ENCODE assay signal across 2 cellular contexts in the genomic region with DNA sequence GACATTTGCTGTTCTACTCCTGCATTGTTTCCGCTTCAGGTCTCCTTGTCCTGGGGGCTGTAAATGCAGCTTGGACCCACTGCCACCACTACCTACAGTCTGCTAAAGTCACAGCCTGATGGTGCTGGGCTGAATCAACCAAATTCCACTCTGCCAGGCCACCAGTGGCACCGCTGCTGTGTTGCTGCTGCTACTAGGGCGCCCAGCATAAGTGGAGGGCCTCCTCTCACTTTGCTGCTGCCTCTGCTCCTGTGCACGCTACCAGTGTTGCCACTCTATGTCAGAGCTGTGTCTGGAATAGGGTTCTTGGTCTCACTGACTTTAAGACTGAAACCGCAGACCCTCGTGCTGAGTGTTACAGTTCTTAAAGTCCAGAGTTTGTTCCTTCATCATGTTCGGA.
A peak's percentile ranks its signal among the peaks of the same experiment; 100 is the strongest.
TF ChIP-seq lines count a peak whose summit lies in the region.

No MANE protein-coding gene starts in this region.

TF ChIP-seq in HepG2, 621 proteins besides CTCF, POLR2A, EP300 and RAD21:
- TF ChIP-seq ETV5 (CRISPR knock-in tag; IDR thresholded peaks at IDR 0.05; ENCODE audit: borderline replicate concordance): no peak
- TF ChIP-seq, protein P1, sequence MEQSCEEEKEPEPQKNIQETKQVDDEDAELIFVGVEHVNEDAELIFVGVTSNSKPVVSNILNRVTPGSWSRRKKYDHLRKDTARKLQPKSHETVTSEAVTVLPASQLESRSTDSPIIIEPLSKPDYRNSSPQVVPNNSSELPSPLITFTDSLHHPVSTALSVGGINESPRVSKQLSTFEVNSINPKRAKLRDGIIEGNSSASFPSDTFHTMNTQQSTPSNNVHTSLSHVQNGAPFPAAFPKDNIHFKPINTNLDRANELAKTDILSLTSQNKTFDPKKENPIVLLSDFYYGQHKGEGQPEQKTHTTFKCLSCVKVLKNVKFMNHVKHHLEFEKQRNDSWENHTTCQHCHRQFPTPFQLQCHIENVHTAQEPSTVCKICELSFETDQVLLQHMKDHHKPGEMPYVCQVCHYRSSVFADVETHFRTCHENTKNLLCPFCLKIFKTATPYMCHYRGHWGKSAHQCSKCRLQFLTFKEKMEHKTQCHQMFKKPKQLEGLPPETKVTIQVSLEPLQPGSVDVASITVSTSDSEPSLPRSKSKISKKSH (CRISPR knock-in tag; IDR thresholded peaks at IDR 0.05; ENCODE audit: borderline replicate concordance): 0 out of 2 replicates have a peak, but pooled peaks have one; percentile 47
- TF ChIP-seq, protein P2, sequence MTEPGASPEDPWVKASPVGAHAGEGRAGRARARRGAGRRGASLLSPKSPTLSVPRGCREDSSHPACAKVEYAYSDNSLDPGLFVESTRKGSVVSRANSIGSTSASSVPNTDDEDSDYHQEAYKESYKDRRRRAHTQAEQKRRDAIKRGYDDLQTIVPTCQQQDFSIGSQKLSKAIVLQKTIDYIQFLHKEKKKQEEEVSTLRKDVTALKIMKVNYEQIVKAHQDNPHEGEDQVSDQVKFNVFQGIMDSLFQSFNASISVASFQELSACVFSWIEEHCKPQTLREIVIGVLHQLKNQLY (CRISPR knock-in tag; IDR thresholded peaks at IDR 0.05): no peak
- 0 out of 2 replicates have a peak, but pooled peaks have one; percentile 68 for TF ChIP-seq ZBTB38 (CRISPR knock-in tag; IDR thresholded peaks at IDR 0.05)
- 0 out of 2 replicates have a peak, but pooled peaks have one; percentile 53 for TF ChIP-seq BORCS8-MEF2B (CRISPR knock-in tag; IDR thresholded peaks at IDR 0.05)
- TF ChIP-seq TMF1 (CRISPR knock-in tag; IDR thresholded peaks at IDR 0.05; ENCODE audit: low read depth): no peak
- no peak for TF ChIP-seq ZNF33A (CRISPR knock-in tag; IDR thresholded peaks at IDR 0.05; ENCODE audit: borderline replicate concordance)

TF ChIP-seq in GM12891, 5 proteins besides CTCF, POLR2A, EP300 and RAD21:
- no peak for TF ChIP-seq SPI1 (IDR thresholded peaks at IDR 0.05; ENCODE audit: low read depth, low read length)
- no peak for TF ChIP-seq PAX5 (IDR thresholded peaks at IDR 0.05; ENCODE audit: insufficient read depth, low read length, severe bottlenecking)
- TF ChIP-seq TAF1 (IDR thresholded peaks at IDR 0.05; ENCODE audit: low read depth, low read length): no peak
- no peak for TF ChIP-seq POU2F2 (IDR thresholded peaks at IDR 0.05; ENCODE audit: low read depth, low read length)
- TF ChIP-seq POLR2AphosphoS5 (IDR thresholded peaks at IDR 0.05; ENCODE audit: low read depth, low read length): no peak
